7 cellular contexts compared by ENCODE assay signal in the genomic region with DNA sequence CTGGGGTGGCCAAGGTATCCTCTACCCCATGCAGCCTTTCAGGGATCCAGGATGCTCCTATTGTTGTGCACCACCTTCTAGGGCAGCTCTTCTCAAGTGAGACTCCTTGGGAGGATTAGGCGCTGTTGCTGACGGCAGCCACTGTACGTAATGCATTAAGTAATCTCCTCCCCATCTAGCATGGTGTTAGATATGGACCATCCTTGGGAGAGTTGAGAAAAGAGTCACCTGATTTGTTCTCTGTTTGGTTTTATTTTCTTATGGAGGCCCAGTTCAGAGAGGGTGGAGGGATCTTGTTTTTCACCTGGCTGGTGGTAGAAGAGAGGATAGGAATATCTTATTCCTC. TPM values are rescaled to one million over a fixed set of nuclear protein-coding genes. Genes with fewer than 3 reads are reported as not detected.
"Had no signal": no experiment of that assay in that cellular context is flagged by ENCODE, and none has a peak within 500 bp of the region (broad histone marks: within the 10 kb centered on the region; RNA-seq: fewer than 3 reads in every experiment).

No MANE protein-coding gene starts in this region.

- FAIRE-seq: HTR-8/SVneo had no signal

- H3K27ac ChIP-seq: HL-60 had no signal

- H3K27ac Mint-ChIP-seq: IgD-negative memory B cell had no signal

- DNase-seq: IMR-90, KG1 had no signal

- H3K4me1 Mint-ChIP-seq: IgD-negative memory B cell had no signal

- H3K36me3 Mint-ChIP-seq: IgD-negative memory B cell had no signal

RNA-seq across cellular contexts. Expression of a gene that starts 46.4 kb away (rescaled TPM):
- total RNA-seq: HT-29, HT1080 had no signal
- polyA plus RNA-seq: IgD-negative memory B cell had no signal
